In the genomic region with DNA sequence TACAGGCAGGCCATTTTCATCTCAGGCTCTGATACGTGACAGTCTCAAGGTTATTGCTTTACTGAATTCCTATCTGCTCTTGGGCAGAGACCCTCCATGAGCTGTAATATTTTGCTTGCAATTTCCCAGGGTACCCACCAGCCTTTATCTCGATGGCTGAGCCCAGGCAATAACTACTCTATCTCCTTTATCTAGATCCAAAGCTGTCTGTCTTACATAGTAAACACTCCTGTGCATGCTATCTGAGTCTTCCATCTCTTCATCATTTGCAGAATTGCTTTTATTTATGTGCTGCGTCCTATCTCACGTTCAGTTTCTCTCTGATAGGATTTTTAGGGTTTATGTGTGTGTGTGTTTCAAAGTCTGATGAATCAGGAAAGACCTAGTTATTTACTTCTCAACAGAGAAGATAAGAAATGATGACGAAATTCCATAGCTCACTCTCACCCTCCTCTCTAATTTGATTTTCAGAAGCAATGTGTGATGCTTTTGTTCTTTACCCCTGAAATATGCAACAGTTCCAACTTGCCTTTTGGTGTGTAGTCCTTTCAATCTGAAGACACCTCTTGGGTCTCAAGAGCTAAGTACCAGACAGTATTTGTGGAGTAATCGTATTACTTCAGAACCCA, we compare ENCODE assay signal across 20 cellular contexts. TPM values are rescaled to one million over a fixed set of nuclear protein-coding genes. Genes with fewer than 3 reads are reported as not detected.
DNase-seq lines count a peak whose midpoint lies in the region; ATAC-seq and TF ChIP-seq lines count a peak whose summit lies in the region.
"Had no signal": no experiment of that assay in that cellular context is flagged by ENCODE, and none has a peak within 500 bp of the region (broad histone marks: within the 10 kb centered on the region; RNA-seq: fewer than 3 reads in every experiment).

No MANE protein-coding gene starts in this region.

- peaks cover 1% of the 10 kb centered on the region for H3K79me1 ChIP-seq in trophoblast cell (ENCODE audit: low read length)

- H3K4ac ChIP-seq in trophoblast cell (ENCODE audit: low read depth, low read length), result no peak overlapping the region

- H4K8ac ChIP-seq in trophoblast cell (ENCODE audit: low read depth, low read length), result no peak overlapping the region

- H4K91ac ChIP-seq in trophoblast cell (ENCODE audit: low read depth, low read length), result no peak overlapping the region

- H3K4me2 ChIP-seq in trophoblast cell (ENCODE audit: low read length), result no peak overlapping the region

- H4K12ac ChIP-seq in trophoblast cell (ENCODE audit: low read depth, low read length), result no peak overlapping the region

- no peak overlapping the region for H2AFZ ChIP-seq in trophoblast cell (ENCODE audit: insufficient read depth, low read length, poor library complexity)
- H2AFZ ChIP-seq: GM23248, parathyroid adenoma had no signal

- peaks cover 0 to 1% of the 10 kb centered on the region in 2 experiments for H3K4me1 ChIP-seq in trophoblast cell (ENCODE audit: control insufficient read depth in 1 of 2, insufficient read depth in 2 of 2, low read length in 2 of 2)
- peaks cover 0 to 9% (median 2%) of the 10 kb centered on the region in 4 donors for H3K4me1 ChIP-seq in sigmoid colon
- H3K4me1 ChIP-seq: parathyroid adenoma had no signal

- no peaks in the 10 kb centered on the region for H3K79me2 ChIP-seq in trophoblast cell (ENCODE audit: control insufficient read depth, insufficient read depth, low read length, poor library complexity)
- H3K79me2 ChIP-seq: parathyroid adenoma had no signal

- H2BK120ac ChIP-seq in trophoblast cell (ENCODE audit: insufficient read depth, low read length, poor library complexity), result no peak overlapping the region

- intact Hi-C loops in activated naive CD4-positive, alpha-beta T cell treated with anti-CD3 and anti-CD28 coated beads for 36 hours (cut with micrococcal nuclease), result loop anchor here (1.0 kb wide), 1 partner anchor 20 kb away; no protein-coding TSS in a partner anchor
- intact Hi-C loops in sigmoid colon (cut with DNase I), result no loop called here

- no peak overlapping the region for H3K9ac ChIP-seq in trophoblast cell (ENCODE audit: low read length)
- H3K9ac ChIP-seq: GM23248, parathyroid adenoma had no signal

- TF ChIP-seq POLR2A in sigmoid colon (IDR thresholded peaks at IDR 0.05), result no peak

- H3K4me3 ChIP-seq in trophoblast cell (ENCODE audit: low read depth, low read length) (no peak overlapping the region), sigmoid colon (no peak overlapping the region)
- H3K4me3 ChIP-seq: esophagus muscularis mucosa, GM23248, tibial artery had no signal

- WGBS in trophoblast cell (ENCODE audit: extremely low coverage, insufficient coverage, insufficient read length), result no CpG with 5 or more reads among the region's 6 CpGs
- 73 to 81% methylated on average over 6 of the region's 6 CpGs for WGBS in sigmoid colon, 2 donors

- peaks cover 53% of the 10 kb centered on the region for H3K4me1 Mint-ChIP-seq in activated naive CD4-positive, alpha-beta T cell treated with anti-CD3 and anti-CD28 coated beads for 36 hours (ENCODE audit: low read depth)

- no peaks in the 10 kb centered on the region for H3K27me3 Mint-ChIP-seq in activated naive CD4-positive, alpha-beta T cell treated with anti-CD3 and anti-CD28 coated beads for 36 hours (ENCODE audit: low read depth)
- H3K27me3 Mint-ChIP-seq: memory B cell; stimulated activated naive B cell treated with anti-CD40 and anti-IgM and Interleukin-4, amounts not matched to agents 10 μg/mL and 1 μg/mL and 100 μg/mL, for 72 hours had no signal

- H3K36me3 ChIP-seq in trophoblast cell (ENCODE audit: control insufficient read depth in 1 of 2, insufficient read depth in 2 of 2, low read length in 2 of 2) (no peaks in the 10 kb centered on the region), sigmoid colon (no peaks in the 10 kb centered on the region)
- H3K36me3 ChIP-seq: esophagus muscularis mucosa, tibial artery had no signal

- H3K27ac Mint-ChIP-seq in activated naive CD4-positive, alpha-beta T cell treated with anti-CD3 and anti-CD28 coated beads for 36 hours, result peak overlapping the region; percentile 82
- H3K27ac Mint-ChIP-seq: memory B cell; stimulated activated naive B cell treated with anti-CD40 and anti-IgM and Interleukin-4, amounts not matched to agents 10 μg/mL and 1 μg/mL and 100 μg/mL, for 72 hours had no signal

- no peak overlapping the region for H3K23ac ChIP-seq in trophoblast cell (ENCODE audit: low read length)

- TF ChIP-seq CTCF in sigmoid colon (IDR thresholded peaks at IDR 0.05), result no peak

- peak overlapping the region; percentile 36 for H3K4me3 Mint-ChIP-seq in activated naive CD4-positive, alpha-beta T cell treated with anti-CD3 and anti-CD28 coated beads for 36 hours
- H3K4me3 Mint-ChIP-seq: memory B cell; stimulated activated naive B cell treated with anti-CD40 and anti-IgM and Interleukin-4, amounts not matched to agents 10 μg/mL and 1 μg/mL and 100 μg/mL, for 72 hours had no signal

- no peak for TF ChIP-seq EP300 in sigmoid colon (IDR thresholded peaks at IDR 0.05)

- no peaks in the 10 kb centered on the region for H3K27me3 ChIP-seq in trophoblast cell (ENCODE audit: insufficient read depth, low read length)
- no peaks in the 10 kb centered on the region for H3K27me3 ChIP-seq in sigmoid colon
- H3K27me3 ChIP-seq: esophagus muscularis mucosa, tibial artery had no signal

- CTCF ChIA-PET in activated naive CD4-positive, alpha-beta T cell treated with anti-CD3 and anti-CD28 coated beads for 36 hours (lab: Charles Lee), result interaction anchor here (0.6 to 1.9 kb wide), 6 partner anchors 43 to 263 kb away, joined by 3 to 11 read pairs (median 4); no protein-coding TSS in a partner anchor

- H3K27ac ChIP-seq in trophoblast cell (ENCODE audit: low read depth, low read length), result no peak overlapping the region
- H3K27ac ChIP-seq in sigmoid colon, result no peak overlapping the region
- H3K27ac ChIP-seq: esophagus muscularis mucosa, GM23248, parathyroid adenoma, tibial artery, VCaP had no signal

- H3K18ac ChIP-seq in trophoblast cell (ENCODE audit: low read length), result no peak overlapping the region

- no peaks in the 10 kb centered on the region for H3K36me3 Mint-ChIP-seq in activated naive CD4-positive, alpha-beta T cell treated with anti-CD3 and anti-CD28 coated beads for 36 hours (ENCODE audit: low read depth)
- H3K36me3 Mint-ChIP-seq: stimulated activated naive B cell treated with anti-CD40 and anti-IgM and Interleukin-4, amounts not matched to agents 10 μg/mL and 1 μg/mL and 100 μg/mL, for 72 hours had no signal

- no peak overlapping the region for H2AK5ac ChIP-seq in trophoblast cell (ENCODE audit: low read length)

- no peak overlapping the region for H2BK5ac ChIP-seq in trophoblast cell (ENCODE audit: low read depth, low read length, poor library complexity)

- H3K9me3 ChIP-seq in trophoblast cell (ENCODE audit: insufficient read depth, low read depth, low read length) (no peaks in the 10 kb centered on the region), sigmoid colon (no peaks in the 10 kb centered on the region)
- H3K9me3 ChIP-seq: esophagus muscularis mucosa, tibial artery had no signal

- H2BK12ac ChIP-seq in trophoblast cell (ENCODE audit: low read length), result peak overlapping the region; percentile 15

- ATAC-seq in GM21619 (IDR thresholded peaks at IDR 0.05; ENCODE audit: unreplicated experiment), result no peak
- ATAC-seq: stimulated activated naive B cell treated with anti-CD40 and anti-IgM and Interleukin-4, amounts not matched to agents 10 μg/mL and 1 μg/mL and 100 μg/mL, for 72 hours had no signal

- no peak for DNase-seq in activated naive CD4-positive, alpha-beta T cell treated with anti-CD3 and anti-CD28 coated beads for 36 hours
- DNase-seq in activated naive CD4-positive, alpha-beta T cell treated with Interleukin-2 at 50 U/mL for 16 hours, result no peak
- DNase-seq in SK-N-DZ (ENCODE audit: low spot score) (peak; percentile 91), amniotic epithelial cell (ENCODE audit: low read depth) (peak; percentile 62), trophoblast cell (no peak), sigmoid colon (no peak), epidermal melanocyte (ENCODE audit: insufficient read length, low spot score) (no peak)
- DNase-seq: activated CD8-positive, alpha-beta memory T cell treated with anti-CD3 and anti-CD28 coated beads for 24 hours; activated effector memory CD4-positive, alpha-beta T cell treated with Interleukin-2 at 50 U/mL for 16 hours; effector CD8-positive, alpha-beta T cell; GDM1; GM23248; NCI-H526; stimulated activated naive B cell treated with anti-CD40 and anti-IgM and Interleukin-4, amounts not matched to agents 10 μg/mL and 1 μg/mL and 100 μg/mL, for 72 hours; tibial artery had no signal

- H3K14ac ChIP-seq in trophoblast cell (ENCODE audit: low read length), result no peak overlapping the region

- no peaks in the 10 kb centered on the region for H3K9me3 Mint-ChIP-seq in activated naive CD4-positive, alpha-beta T cell treated with anti-CD3 and anti-CD28 coated beads for 36 hours

RNA-seq across cellular contexts. Expression of a gene that starts 18.9 kb away (rescaled TPM):
- total RNA-seq in activated naive CD4-positive, alpha-beta T cell treated with anti-CD3 and anti-CD28 coated beads for 36 hours, result 10 to 100 TPM; 18.8 to 22.8 TPM
- 9.9 and 19.7 TPM in 2 replicates for polyA plus RNA-seq in SK-N-DZ (2014; cell fraction: cytosol; rRNA removed)
- polyA plus RNA-seq in SK-N-DZ (2014; cell fraction: nucleus; rRNA removed), result 5.4 and 8.2 TPM in 2 replicates
- 10.4 and 10.6 TPM in 2 replicates for polyA plus RNA-seq in trophoblast cell (2013)
- total RNA-seq in sigmoid colon, result 10 to 100 TPM; 10.0 to 17.2 (median 13.4) TPM
- 1 to 10 TPM; 1.2 to 5.9 (median 1.4) TPM for polyA plus RNA-seq in sigmoid colon

Comparison
In these comparisons a context has a peak if more than half of its experiments do, and no peak if none do; other contexts are left out.
1. DNase-seq: peak in SK-N-DZ (single experiment) and amniotic epithelial cell (single experiment); none in activated naive CD4-positive, alpha-beta T cell treated with anti-CD3 and anti-CD28 coated beads for 36 hours (single experiment), activated naive CD4-positive, alpha-beta T cell treated with Interleukin-2 at 50 U/mL for 16 hours (single experiment), trophoblast cell (0 of 2), sigmoid colon (single experiment) and epidermal melanocyte (single experiment).